ENCODE assay signal across 8 cellular contexts in the genomic region with DNA sequence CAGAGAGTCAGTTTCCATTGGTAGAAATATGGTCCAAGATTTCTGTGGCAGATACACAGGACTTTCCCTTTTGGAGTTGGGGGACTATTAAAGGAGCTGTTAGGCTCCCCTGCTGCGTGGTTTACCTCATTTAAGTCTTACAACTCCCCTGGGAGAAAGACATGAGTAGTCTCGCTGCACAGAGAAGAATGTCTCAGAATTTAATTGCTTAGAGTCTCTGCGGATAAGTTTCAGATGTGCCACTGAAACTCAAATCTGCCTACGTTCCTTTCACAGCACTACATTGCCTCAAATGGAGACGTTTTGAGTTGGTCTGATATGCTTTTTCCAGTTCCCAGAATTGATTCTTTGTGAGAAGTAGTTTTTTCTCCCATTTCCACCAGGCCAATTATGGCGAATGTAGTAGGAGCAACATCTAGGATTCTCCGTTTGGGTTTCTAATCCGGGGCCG. TPM values are rescaled to one million over a fixed set of nuclear protein-coding genes. Genes with fewer than 3 reads are reported as not detected.
DNase-seq lines count a peak whose midpoint lies in the region; ATAC-seq and TF ChIP-seq lines count a peak whose summit lies in the region.

No MANE protein-coding gene starts in this region.

- CTCF ChIA-PET in activated naive CD4-positive, alpha-beta T cell treated with anti-CD3 and anti-CD28 coated beads for 36 hours (lab: Charles Lee): no interaction called here

- intact Hi-C loops in activated naive CD4-positive, alpha-beta T cell treated with anti-CD3 and anti-CD28 coated beads for 36 hours (cut with micrococcal nuclease): loop anchor here (5.0 kb wide), 2 partner anchors 229 to 559 kb away; partner anchors contain the start of gene NUS1

- H3K4me1 Mint-ChIP-seq in activated naive CD4-positive, alpha-beta T cell treated with anti-CD3 and anti-CD28 coated beads for 36 hours (ENCODE audit: low read depth): peaks cover 11% of the 10 kb centered on the region
- peaks cover 12% of the 10 kb centered on the region for H3K4me1 Mint-ChIP-seq in activated naive CD8-positive, alpha-beta T cell (ENCODE audit: low read depth)
- H3K4me1 Mint-ChIP-seq in nephron progenitor cell: peaks cover 16% of the 10 kb centered on the region

- in situ Hi-C loops in KBM-7 (cut with MboI; ENCODE audit: low pct_unique_long_range_greater_than_20kb, low sequenced_read_pairs): no loop called here

- no peak for DNase-seq in activated naive CD4-positive, alpha-beta T cell treated with anti-CD3 and anti-CD28 coated beads for 36 hours
- no peak for DNase-seq in activated naive CD4-positive, alpha-beta T cell treated with anti-CD3 and anti-CD28 coated beads, Interleukin-2, amount 50 U/mL, for 16 hours
- DNase-seq in nephron progenitor cell (no peak), KBM-7 (no peak)
- DNase-seq in activated CD8-positive, alpha-beta memory T cell treated with anti-CD3 and anti-CD28 coated beads, Interleukin-2, amount 50 U/mL, for 48 hours: no peak
- no peak for DNase-seq in central memory CD4-positive, alpha-beta T cell

- H3K27me3 Mint-ChIP-seq in activated naive CD4-positive, alpha-beta T cell treated with anti-CD3 and anti-CD28 coated beads for 36 hours (ENCODE audit: low read depth): peaks cover 44% of the 10 kb centered on the region
- peaks cover 52% of the 10 kb centered on the region for H3K27me3 Mint-ChIP-seq in activated naive CD8-positive, alpha-beta T cell
- peaks cover 52% of the 10 kb centered on the region for H3K27me3 Mint-ChIP-seq in nephron progenitor cell (ENCODE audit: low read depth, poor library complexity)

- H3K4me3 Mint-ChIP-seq in activated naive CD4-positive, alpha-beta T cell treated with anti-CD3 and anti-CD28 coated beads for 36 hours: peak overlapping the region; percentile 39
- H3K4me3 Mint-ChIP-seq in activated naive CD8-positive, alpha-beta T cell: peak overlapping the region; percentile 72
- peak overlapping the region; percentile 84 for H3K4me3 Mint-ChIP-seq in nephron progenitor cell

- H3K9me3 Mint-ChIP-seq in activated naive CD4-positive, alpha-beta T cell treated with anti-CD3 and anti-CD28 coated beads for 36 hours: no peaks in the 10 kb centered on the region
- no peaks in the 10 kb centered on the region for H3K9me3 Mint-ChIP-seq in activated naive CD8-positive, alpha-beta T cell (ENCODE audit: low read depth)
- peaks cover 4% of the 10 kb centered on the region for H3K9me3 Mint-ChIP-seq in nephron progenitor cell

- no peak for TF ChIP-seq CTCF in nephron progenitor cell (IDR thresholded peaks at IDR 0.05)

- no peak overlapping the region for H3K27ac Mint-ChIP-seq in activated naive CD4-positive, alpha-beta T cell treated with anti-CD3 and anti-CD28 coated beads for 36 hours
- no peak overlapping the region for H3K27ac Mint-ChIP-seq in activated naive CD8-positive, alpha-beta T cell
- H3K27ac Mint-ChIP-seq in nephron progenitor cell: no peak overlapping the region

- no peaks in the 10 kb centered on the region for H3K36me3 Mint-ChIP-seq in activated naive CD4-positive, alpha-beta T cell treated with anti-CD3 and anti-CD28 coated beads for 36 hours (ENCODE audit: low read depth)
- H3K36me3 Mint-ChIP-seq in activated naive CD8-positive, alpha-beta T cell: no peaks in the 10 kb centered on the region
- no peaks in the 10 kb centered on the region for H3K36me3 Mint-ChIP-seq in nephron progenitor cell (ENCODE audit: low read depth)

- ATAC-seq in HG03025 (IDR thresholded peaks at IDR 0.05; ENCODE audit: low FRiP score, unreplicated experiment): peak; percentile 56

RNA-seq across cellular contexts. Expression of gene SLC35F1, which starts 0.6 kb away (rescaled TPM):
- total RNA-seq in activated naive CD4-positive, alpha-beta T cell treated with anti-CD3 and anti-CD28 coated beads for 36 hours: under 1 TPM in 1 of 2 experiments, not detected in 1; 0.07 TPM
